In the genomic region with DNA sequence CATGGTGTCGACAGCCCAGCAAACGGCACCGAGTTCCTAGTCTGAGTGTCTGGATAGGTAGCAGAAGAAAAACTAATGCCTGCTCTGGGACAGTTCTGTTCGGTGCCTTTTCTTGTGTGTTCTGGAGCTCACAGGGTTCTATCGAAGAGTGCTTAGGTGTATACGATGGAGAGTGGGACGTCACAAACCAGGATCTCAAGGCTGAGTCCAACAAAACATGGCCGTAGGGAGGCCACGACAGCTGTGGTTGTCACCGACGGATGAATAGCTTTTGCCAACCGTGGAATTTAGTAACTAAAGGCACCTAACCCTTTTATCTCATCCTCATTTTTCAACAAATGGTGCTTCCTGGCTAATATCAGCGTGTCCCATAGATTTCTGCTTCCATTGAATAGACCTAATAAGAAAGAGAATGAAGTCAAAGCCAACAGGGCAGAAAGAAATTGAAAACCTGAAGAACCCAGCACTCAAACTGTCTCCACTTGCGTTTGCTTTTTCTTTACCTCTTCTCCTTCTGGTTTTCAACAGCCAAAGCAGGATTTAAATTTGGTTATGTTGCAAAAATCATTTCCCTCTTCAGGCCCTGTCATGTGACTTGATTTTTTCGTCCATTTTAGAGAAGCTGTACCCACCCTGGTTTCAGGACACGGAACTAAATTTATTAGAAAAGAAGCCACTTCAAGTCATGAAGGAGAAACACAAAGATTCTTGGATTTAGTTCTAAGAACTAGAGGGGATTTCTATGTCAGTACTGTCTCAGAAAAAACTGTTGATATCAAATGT, we compare ENCODE assay signal across 1 cellular context.
TF ChIP-seq lines count a peak whose summit lies in the region.

No MANE protein-coding gene starts in this region.

TF ChIP-seq in HCT116, 20 proteins besides CTCF, POLR2A, EP300 and RAD21 (continued from another document):
- TF ChIP-seq, protein P1, sequence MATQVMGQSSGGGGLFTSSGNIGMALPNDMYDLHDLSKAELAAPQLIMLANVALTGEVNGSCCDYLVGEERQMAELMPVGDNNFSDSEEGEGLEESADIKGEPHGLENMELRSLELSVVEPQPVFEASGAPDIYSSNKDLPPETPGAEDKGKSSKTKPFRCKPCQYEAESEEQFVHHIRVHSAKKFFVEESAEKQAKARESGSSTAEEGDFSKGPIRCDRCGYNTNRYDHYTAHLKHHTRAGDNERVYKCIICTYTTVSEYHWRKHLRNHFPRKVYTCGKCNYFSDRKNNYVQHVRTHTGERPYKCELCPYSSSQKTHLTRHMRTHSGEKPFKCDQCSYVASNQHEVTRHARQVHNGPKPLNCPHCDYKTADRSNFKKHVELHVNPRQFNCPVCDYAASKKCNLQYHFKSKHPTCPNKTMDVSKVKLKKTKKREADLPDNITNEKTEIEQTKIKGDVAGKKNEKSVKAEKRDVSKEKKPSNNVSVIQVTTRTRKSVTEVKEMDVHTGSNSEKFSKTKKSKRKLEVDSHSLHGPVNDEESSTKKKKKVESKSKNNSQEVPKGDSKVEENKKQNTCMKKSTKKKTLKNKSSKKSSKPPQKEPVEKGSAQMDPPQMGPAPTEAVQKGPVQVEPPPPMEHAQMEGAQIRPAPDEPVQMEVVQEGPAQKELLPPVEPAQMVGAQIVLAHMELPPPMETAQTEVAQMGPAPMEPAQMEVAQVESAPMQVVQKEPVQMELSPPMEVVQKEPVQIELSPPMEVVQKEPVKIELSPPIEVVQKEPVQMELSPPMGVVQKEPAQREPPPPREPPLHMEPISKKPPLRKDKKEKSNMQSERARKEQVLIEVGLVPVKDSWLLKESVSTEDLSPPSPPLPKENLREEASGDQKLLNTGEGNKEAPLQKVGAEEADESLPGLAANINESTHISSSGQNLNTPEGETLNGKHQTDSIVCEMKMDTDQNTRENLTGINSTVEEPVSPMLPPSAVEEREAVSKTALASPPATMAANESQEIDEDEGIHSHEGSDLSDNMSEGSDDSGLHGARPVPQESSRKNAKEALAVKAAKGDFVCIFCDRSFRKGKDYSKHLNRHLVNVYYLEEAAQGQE (IDR thresholded peaks at IDR 0.05; ENCODE audit: low read depth) = no peak
- TF ChIP-seq SIN3A (IDR thresholded peaks at IDR 0.05; ENCODE audit: low read depth) (no peak), POLR2AphosphoS5 (IDR thresholded peaks at IDR 0.05; ENCODE audit: low read depth, low read length) (no peak)
TF ChIP-seq in HCT116: peak in this region for 0.
